In genomic region chr5:72955768-72956323, GRCh38 we compare ENCODE assay signal across 8 cellular contexts. TPM values are rescaled to one million over a fixed set of nuclear protein-coding genes. Genes with fewer than 3 reads are reported as not detected.
DNase-seq lines count a peak whose midpoint lies in the region; TF ChIP-seq lines count a peak whose summit lies in the region.

Gene FCHO2, plus strand, starts transcription at chr5:72956041. Its CDS starts 56 bp downstream, at chr5:72956097.

- peak in 1 of 4 donors; percentile 46 for TF ChIP-seq POLR2A in stomach (IDR thresholded peaks at IDR 0.05)

- H3K36me3 ChIP-seq in HAP-1 (replicated peaks) (no peaks in the 10 kb centered on the region), MM.1S (replicated peaks; ENCODE audit: insufficient read depth, low read length) (no peaks in the 10 kb centered on the region), stomach (no peaks in the 10 kb centered on the region)

- no peaks in the 10 kb centered on the region for H3F3A ChIP-seq in MM.1S (ENCODE audit: insufficient read depth, low read length)

- H3K4me3 ChIP-seq in HAP-1: peak within 1 kb of the TSS; percentile 51
- peak within 1 kb of the TSS; percentile 77 for H3K4me3 ChIP-seq in MM.1S (ENCODE audit: low read length)
- peak within 1 kb of the TSS; percentile 70 to 75 for H3K4me3 ChIP-seq in foreskin fibroblast (ENCODE audit: low read depth in 1 of 2, low read length in 2 of 2)
- H3K4me3 ChIP-seq in stomach: peak within 1 kb of the TSS; percentile 90 to 97 (median 92)

- no peak within 1 kb of the TSS for H3K27ac ChIP-seq in MM.1S (ENCODE audit: low read length)
- H3K27ac ChIP-seq in stomach: peak within 1 kb of the TSS; percentile 95 to 99 (median 98)

- H3K27me3 ChIP-seq in HAP-1 (ENCODE audit: low read depth) (no peaks in the 10 kb centered on the region), MM.1S (replicated peaks; ENCODE audit: insufficient read depth, low read length) (no peaks in the 10 kb centered on the region), stomach (no peaks in the 10 kb centered on the region)

- WGBS in stomach, 5 donors: 0 to 2% (median 0%) methylated on average over 34 to 58 of the region's 64 CpGs

- H3K27me3 Mint-ChIP-seq in neural crest cell (ENCODE audit: low read depth): peaks cover 4% of the 10 kb centered on the region

- H2AFZ ChIP-seq in MM.1S (ENCODE audit: low read length): peak within 1 kb of the TSS; percentile 82

- DNase-seq in GDM1 (lab: John Stamatoyannopoulos, UW): peak; percentile 92
- peak; percentile 85 to 99 for DNase-seq in HAP-1 (ENCODE audit: low spot score in 2 of 2)
- DNase-seq in MM.1S: peak; percentile 95
- peak; percentile 88 for DNase-seq in SHP77 treated with DMSO at 0.1 percent for 48 hours (lab: John Stamatoyannopoulos, UW)
- DNase-seq in activated gamma-delta T cell treated with anti-CD3 and anti-CD28 coated beads, Interleukin-2, amount 50 U/mL, for 16 hours (ENCODE audit: low read depth): peak; percentile 95
- peak; percentile 96 to 99 for DNase-seq in foreskin fibroblast
- peak; percentile 99 for DNase-seq in neural crest cell (ENCODE audit: low read depth, low spot score)
- DNase-seq in stomach: peak; percentile 100

- no peak for TF ChIP-seq EP300 in stomach (IDR thresholded peaks at IDR 0.05)

- no peaks in the 10 kb centered on the region for H3K9me3 Mint-ChIP-seq in neural crest cell

- intact Hi-C loops in stomach (cut with DNase I; ENCODE audit: low total_unique reads): no loop called here

- H3K4me1 Mint-ChIP-seq in neural crest cell: peaks cover 34% of the 10 kb centered on the region

- H3K9me2 ChIP-seq in MM.1S (replicated peaks; ENCODE audit: insufficient read depth, low read length): no peaks in the 10 kb centered on the region

- no peaks in the 10 kb centered on the region for H4K20me1 ChIP-seq in MM.1S (ENCODE audit: insufficient read depth, low read length)

- H3K9ac ChIP-seq in MM.1S (ENCODE audit: low read length): peak within 1 kb of the TSS; percentile 44; the same call in 1 of the 2 replicates

- H3K79me2 ChIP-seq in MM.1S (ENCODE audit: low read length): no peaks in the 10 kb centered on the region

- H3K36me3 Mint-ChIP-seq in neural crest cell (ENCODE audit: low read depth): no peaks in the 10 kb centered on the region

- TF ChIP-seq CTCF in MM.1S (IDR thresholded peaks at IDR 0.05; ENCODE audit: low read length) (peak; percentile 73), foreskin fibroblast (IDR thresholded peaks at IDR 0.05; ENCODE audit: low read depth, low read length) (peak; percentile 69), neural crest cell (conservative IDR thresholded peaks at IDR 0.05) (peak; percentile 86), stomach (IDR thresholded peaks at IDR 0.05) (peak in 5 of 7 experiments; percentile 84 to 95 (median 87))

- in situ Hi-C loops in HAP-1 (cut with MboI; ENCODE audit: low sequenced_read_pairs): no loop called here

- H3K4me3 Mint-ChIP-seq in neural crest cell: peak within 1 kb of the TSS; percentile 95

- peaks cover 19% of the 10 kb centered on the region for H3K4me1 ChIP-seq in HAP-1
- peaks cover 5% of the 10 kb centered on the region; the same call in 1 of the 2 replicates for H3K4me1 ChIP-seq in MM.1S (ENCODE audit: low read length)
- H3K4me1 ChIP-seq in stomach: peaks cover 18 to 57% (median 31%) of the 10 kb centered on the region in 4 donors

- peak within 1 kb of the TSS; percentile 97 for H3K27ac Mint-ChIP-seq in neural crest cell (ENCODE audit: unreplicated experiment)

- no peaks in the 10 kb centered on the region for H3K9me3 ChIP-seq in HAP-1
- H3K9me3 ChIP-seq in MM.1S (replicated peaks; ENCODE audit: insufficient read depth, low read length): no peaks in the 10 kb centered on the region
- H3K9me3 ChIP-seq in stomach: no peaks in the 10 kb centered on the region

- H3K4me2 ChIP-seq in MM.1S (ENCODE audit: low read depth, low read length): peak within 1 kb of the TSS; percentile 73

RNA-seq across cellular contexts. Expression of gene FCHO2, which starts in this region (rescaled TPM):
- total RNA-seq in neural crest cell (11.1 and 14.6 TPM in 2 replicates), stomach (10 to 100 TPM in 4 of 5 donors, 1 to 10 TPM in 1; 7.0 to 46.1 (median 18.1) TPM)
- 10 to 100 TPM in 2 of 3 donors, 1 to 10 TPM in 1; 6.9 to 11.6 (median 10.2) TPM for polyA plus RNA-seq in stomach
